Comparison of ENCODE assay signal across 1 cellular context in genomic region chr2:158191076-158191566, GRCh38.
TF ChIP-seq lines count a peak whose summit lies in the region.

No MANE protein-coding gene starts in this region.

TF ChIP-seq in HepG2, 621 proteins besides CTCF, POLR2A, EP300 and RAD21 (continued from another document and continues in another):
- TF ChIP-seq ZBTB39 (CRISPR knock-in tag; IDR thresholded peaks at IDR 0.05) (no peak), MIER2 (CRISPR knock-in tag; IDR thresholded peaks at IDR 0.05) (0 out of 2 replicates have a peak, but pooled peaks have one; percentile 41), ATF4 (CRISPR knock-in tag; IDR thresholded peaks at IDR 0.05) (no peak), HOXD1 (CRISPR knock-in tag; IDR thresholded peaks at IDR 0.05) (peak; percentile 9; the same call in 1 of the 2 replicates), ZUFSP (CRISPR knock-in tag; IDR thresholded peaks at IDR 0.05; ENCODE audit: borderline replicate concordance) (no peak), ZNF124 (CRISPR knock-in tag; IDR thresholded peaks at IDR 0.05) (no peak), ZBTB37 (CRISPR knock-in tag; IDR thresholded peaks at IDR 0.05) (no peak), ZNF567 (CRISPR knock-in tag; IDR thresholded peaks at IDR 0.05; ENCODE audit: borderline replicate concordance) (no peak), EHMT2 (IDR thresholded peaks at IDR 0.05; ENCODE audit: borderline replicate concordance, low read depth, low read length) (no peak), HCFC1 (IDR thresholded peaks at IDR 0.05; ENCODE audit: low read depth, low read length) (no peak), ELF3 (CRISPR knock-in tag; IDR thresholded peaks at IDR 0.05) (peak; percentile 95), ZNF619 (CRISPR knock-in tag; IDR thresholded peaks at IDR 0.05) (no peak), CEBPB (IDR thresholded peaks at IDR 0.05; ENCODE audit: borderline replicate concordance, low read depth, low read length) (no peak), ZNF550 (CRISPR knock-in tag; IDR thresholded peaks at IDR 0.05; ENCODE audit: borderline replicate concordance) (no peak), ZNF775 (CRISPR knock-in tag; IDR thresholded peaks at IDR 0.05; ENCODE audit: borderline replicate concordance) (no peak), SMYD3 (CRISPR knock-in tag; IDR thresholded peaks at IDR 0.05) (0 out of 2 replicates have a peak, but pooled peaks have one; percentile 69), ZFP36L2 (CRISPR knock-in tag; IDR thresholded peaks at IDR 0.05) (no peak), SMAD3 (CRISPR knock-in tag; IDR thresholded peaks at IDR 0.05) (0 out of 2 replicates have a peak, but pooled peaks have one; percentile 44), ZNF224 (CRISPR knock-in tag; IDR thresholded peaks at IDR 0.05) (no peak), ZFP90 (CRISPR knock-in tag; IDR thresholded peaks at IDR 0.05; ENCODE audit: borderline replicate concordance) (no peak), HNRNPLL (IDR thresholded peaks at IDR 0.05; ENCODE audit: low read depth, low read length, poor library complexity, severe bottlenecking) (no peak), ZBTB38 (CRISPR knock-in tag; IDR thresholded peaks at IDR 0.05) (no peak), RCOR2 (CRISPR knock-in tag; IDR thresholded peaks at IDR 0.05) (peak; percentile 71; the same call in 1 of the 2 replicates), PRMT3 (CRISPR knock-in tag; IDR thresholded peaks at IDR 0.05; ENCODE audit: borderline replicate concordance, low read depth) (no peak), KAT7 (CRISPR knock-in tag; IDR thresholded peaks at IDR 0.05; ENCODE audit: borderline replicate concordance) (no peak), FOXM1 (CRISPR knock-in tag; IDR thresholded peaks at IDR 0.05) (no peak), CERS6 (CRISPR knock-in tag; IDR thresholded peaks at IDR 0.05) (no peak), ZNF672 (CRISPR knock-in tag; IDR thresholded peaks at IDR 0.05) (no peak), FOXO1 (CRISPR knock-in tag; IDR thresholded peaks at IDR 0.05) (peak; percentile 60; the same call in 1 of the 2 replicates), TFE3 (CRISPR knock-in tag; IDR thresholded peaks at IDR 0.05) (peak; percentile 40), ZNF17 (CRISPR knock-in tag; IDR thresholded peaks at IDR 0.05) (no peak), FOXP1 (IDR thresholded peaks at IDR 0.05) (no peak), FOXP1 (CRISPR knock-in tag; IDR thresholded peaks at IDR 0.05) (peak; percentile 82), MAFG (CRISPR knock-in tag; IDR thresholded peaks at IDR 0.05) (no peak)
- TF ChIP-seq, protein P1, sequence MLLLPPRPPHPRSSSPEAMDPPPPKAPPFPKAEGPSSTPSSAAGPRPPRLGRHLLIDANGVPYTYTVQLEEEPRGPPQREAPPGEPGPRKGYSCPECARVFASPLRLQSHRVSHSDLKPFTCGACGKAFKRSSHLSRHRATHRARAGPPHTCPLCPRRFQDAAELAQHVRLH (CRISPR knock-in tag; IDR thresholded peaks at IDR 0.05; ENCODE audit: borderline replicate concordance, low read depth): no peak
- TF ChIP-seq, protein P2, sequence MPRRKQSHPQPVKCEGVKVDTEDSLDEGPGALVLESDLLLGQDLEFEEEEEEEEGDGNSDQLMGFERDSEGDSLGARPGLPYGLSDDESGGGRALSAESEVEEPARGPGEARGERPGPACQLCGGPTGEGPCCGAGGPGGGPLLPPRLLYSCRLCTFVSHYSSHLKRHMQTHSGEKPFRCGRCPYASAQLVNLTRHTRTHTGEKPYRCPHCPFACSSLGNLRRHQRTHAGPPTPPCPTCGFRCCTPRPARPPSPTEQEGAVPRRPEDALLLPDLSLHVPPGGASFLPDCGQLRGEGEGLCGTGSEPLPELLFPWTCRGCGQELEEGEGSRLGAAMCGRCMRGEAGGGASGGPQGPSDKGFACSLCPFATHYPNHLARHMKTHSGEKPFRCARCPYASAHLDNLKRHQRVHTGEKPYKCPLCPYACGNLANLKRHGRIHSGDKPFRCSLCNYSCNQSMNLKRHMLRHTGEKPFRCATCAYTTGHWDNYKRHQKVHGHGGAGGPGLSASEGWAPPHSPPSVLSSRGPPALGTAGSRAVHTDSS (CRISPR knock-in tag; conservative IDR thresholded peaks at IDR 0.05): no peak
- TF ChIP-seq, protein P3, sequence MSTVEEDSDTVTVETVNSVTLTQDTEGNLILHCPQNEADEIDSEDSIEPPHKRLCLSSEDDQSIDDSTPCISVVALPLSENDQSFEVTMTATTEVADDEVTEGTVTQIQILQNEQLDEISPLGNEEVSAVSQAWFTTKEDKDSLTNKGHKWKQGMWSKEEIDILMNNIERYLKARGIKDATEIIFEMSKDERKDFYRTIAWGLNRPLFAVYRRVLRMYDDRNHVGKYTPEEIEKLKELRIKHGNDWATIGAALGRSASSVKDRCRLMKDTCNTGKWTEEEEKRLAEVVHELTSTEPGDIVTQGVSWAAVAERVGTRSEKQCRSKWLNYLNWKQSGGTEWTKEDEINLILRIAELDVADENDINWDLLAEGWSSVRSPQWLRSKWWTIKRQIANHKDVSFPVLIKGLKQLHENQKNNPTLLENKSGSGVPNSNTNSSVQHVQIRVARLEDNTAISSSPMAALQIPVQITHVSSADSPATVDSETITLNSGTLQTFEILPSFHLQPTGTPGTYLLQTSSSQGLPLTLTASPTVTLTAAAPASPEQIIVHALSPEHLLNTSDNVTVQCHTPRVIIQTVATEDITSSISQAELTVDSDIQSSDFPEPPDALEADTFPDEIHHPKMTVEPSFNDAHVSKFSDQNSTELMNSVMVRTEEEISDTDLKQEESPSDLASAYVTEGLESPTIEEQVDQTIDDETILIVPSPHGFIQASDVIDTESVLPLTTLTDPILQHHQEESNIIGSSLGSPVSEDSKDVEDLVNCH (CRISPR knock-in tag; IDR thresholded peaks at IDR 0.05): no peak
- TF ChIP-seq, protein P4, sequence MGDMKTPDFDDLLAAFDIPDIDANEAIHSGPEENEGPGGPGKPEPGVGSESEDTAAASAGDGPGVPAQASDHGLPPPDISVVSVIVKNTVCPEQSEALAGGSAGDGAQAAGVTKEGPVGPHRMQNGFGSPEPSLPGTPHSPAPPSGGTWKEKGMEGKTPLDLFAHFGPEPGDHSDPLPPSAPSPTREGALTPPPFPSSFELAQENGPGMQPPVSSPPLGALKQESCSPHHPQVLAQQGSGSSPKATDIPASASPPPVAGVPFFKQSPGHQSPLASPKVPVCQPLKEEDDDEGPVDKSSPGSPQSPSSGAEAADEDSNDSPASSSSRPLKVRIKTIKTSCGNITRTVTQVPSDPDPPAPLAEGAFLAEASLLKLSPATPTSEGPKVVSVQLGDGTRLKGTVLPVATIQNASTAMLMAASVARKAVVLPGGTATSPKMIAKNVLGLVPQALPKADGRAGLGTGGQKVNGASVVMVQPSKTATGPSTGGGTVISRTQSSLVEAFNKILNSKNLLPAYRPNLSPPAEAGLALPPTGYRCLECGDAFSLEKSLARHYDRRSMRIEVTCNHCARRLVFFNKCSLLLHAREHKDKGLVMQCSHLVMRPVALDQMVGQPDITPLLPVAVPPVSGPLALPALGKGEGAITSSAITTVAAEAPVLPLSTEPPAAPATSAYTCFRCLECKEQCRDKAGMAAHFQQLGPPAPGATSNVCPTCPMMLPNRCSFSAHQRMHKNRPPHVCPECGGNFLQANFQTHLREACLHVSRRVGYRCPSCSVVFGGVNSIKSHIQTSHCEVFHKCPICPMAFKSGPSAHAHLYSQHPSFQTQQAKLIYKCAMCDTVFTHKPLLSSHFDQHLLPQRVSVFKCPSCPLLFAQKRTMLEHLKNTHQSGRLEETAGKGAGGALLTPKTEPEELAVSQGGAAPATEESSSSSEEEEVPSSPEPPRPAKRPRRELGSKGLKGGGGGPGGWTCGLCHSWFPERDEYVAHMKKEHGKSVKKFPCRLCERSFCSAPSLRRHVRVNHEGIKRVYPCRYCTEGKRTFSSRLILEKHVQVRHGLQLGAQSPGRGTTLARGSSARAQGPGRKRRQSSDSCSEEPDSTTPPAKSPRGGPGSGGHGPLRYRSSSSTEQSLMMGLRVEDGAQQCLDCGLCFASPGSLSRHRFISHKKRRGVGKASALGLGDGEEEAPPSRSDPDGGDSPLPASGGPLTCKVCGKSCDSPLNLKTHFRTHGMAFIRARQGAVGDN (CRISPR knock-in tag; IDR thresholded peaks at IDR 0.05): no peak
